8 cellular contexts compared by ENCODE assay signal in the genomic region with DNA sequence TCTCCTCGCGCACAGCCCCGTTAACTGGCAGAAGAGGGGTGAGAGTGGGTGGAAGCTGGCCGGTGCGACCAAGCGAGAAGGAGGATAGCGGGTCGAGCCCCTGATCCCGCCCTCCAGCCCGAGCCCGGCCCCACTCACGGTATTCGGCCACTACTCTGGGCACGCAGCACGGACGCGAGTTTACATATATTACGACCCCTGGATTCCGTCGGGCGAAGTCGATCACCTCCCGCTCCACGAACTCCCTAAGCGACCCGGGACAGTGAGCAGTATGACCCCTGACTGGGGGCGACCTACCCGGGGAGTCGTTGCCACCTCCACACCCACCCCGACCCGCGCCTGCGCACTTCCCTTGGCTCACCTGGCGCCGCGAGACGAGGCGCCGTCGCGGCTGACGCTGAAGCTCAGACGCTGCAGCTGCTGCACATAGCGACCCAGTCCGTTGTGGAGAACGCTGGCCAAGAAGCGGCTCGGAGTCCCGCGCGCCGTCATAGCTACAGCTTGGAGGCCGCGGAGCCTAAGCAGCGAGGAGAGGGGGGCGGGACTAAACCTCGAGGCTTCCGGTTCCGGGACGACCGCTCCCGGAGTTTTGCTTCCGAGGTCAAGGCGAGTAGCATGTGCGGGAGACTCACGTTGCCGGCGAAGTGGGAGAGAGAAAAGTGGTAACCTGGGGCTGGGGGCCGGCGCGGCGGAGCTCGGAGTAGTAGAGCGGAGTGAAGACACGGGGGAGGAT. TPM values are rescaled to one million over a fixed set of nuclear protein-coding genes. Genes with fewer than 3 reads are reported as not detected.
DNase-seq lines count a peak whose midpoint lies in the region; ATAC-seq and TF ChIP-seq lines count a peak whose summit lies in the region.

Gene MRPL43, minus strand, starts transcription at position 546 of the 733 bp plus-strand sequence. Its CDS starts 54 bp downstream, at position 492.
Gene TWNK, plus strand, starts transcription at position 592 of the 733 bp plus-strand sequence. CDS start 668 bp downstream, outside the sequence.

- H3K4me3 ChIP-seq in BJ (ENCODE audit: low read depth, low read length) (peak within 1 kb of the TSS; percentile 95), dorsolateral prefrontal cortex (peak within 1 kb of the TSS; percentile 69 to 99 (median 89)), lower leg skin (ENCODE audit: low read depth, poor library complexity, severe bottlenecking) (peak within 1 kb of the TSS; percentile 76)

- H3K27ac Mint-ChIP-seq in activated CD4-positive, alpha-beta memory T cell treated with anti-CD3 and anti-CD28 coated beads for 36 hours = peak within 1 kb of the TSS; percentile 76

- no peaks in the 10 kb centered on the region for H3K27me3 Mint-ChIP-seq in activated CD4-positive, alpha-beta memory T cell treated with anti-CD3 and anti-CD28 coated beads for 36 hours

- H3K9me3 Mint-ChIP-seq in activated CD4-positive, alpha-beta memory T cell treated with anti-CD3 and anti-CD28 coated beads for 36 hours = no peaks in the 10 kb centered on the region

- no peak for TF ChIP-seq POLR2A in lower leg skin (IDR thresholded peaks at IDR 0.05)

- ATAC-seq in GM19043 (IDR thresholded peaks at IDR 0.05; ENCODE audit: low read depth, unreplicated experiment) = peak; percentile 93
- peak; percentile 87 for ATAC-seq in HG03354 (IDR thresholded peaks at IDR 0.05; ENCODE audit: poor library complexity, severe bottlenecking, unreplicated experiment)

- TF ChIP-seq CTCF in BJ (IDR thresholded peaks at IDR 0.05; ENCODE audit: insufficient read depth, low read depth, low read length) = no peak
- peak in 20 of 56 donors; percentile 4 to 45 (median 22) for TF ChIP-seq CTCF in dorsolateral prefrontal cortex (IDR thresholded peaks at IDR 0.05 in 54 of 56, conservative IDR thresholded peaks at IDR 0.05 in 2 of 56; ENCODE audit: low read depth in 1 of 56, partially characterized antibody in 56 of 56)
- no peak for TF ChIP-seq CTCF in lower leg skin (IDR thresholded peaks at IDR 0.05)

- intact Hi-C loops in activated CD4-positive, alpha-beta memory T cell treated with anti-CD3 and anti-CD28 coated beads for 36 hours (cut with micrococcal nuclease) = loop anchor here (1.0 kb wide), 1 partner anchor 10 kb away; no protein-coding TSS in a partner anchor
- intact Hi-C loops in dorsolateral prefrontal cortex (cut with DNase I) = loop anchor here in 1 of 2 donors (5.0 kb wide), 1 partner anchor 75 kb away; the partner anchor contains the start of gene SLF2
- intact Hi-C loops in lower leg skin (cut with DNase I; ENCODE audit: low total_unique reads) = no loop called here

- H3K27ac ChIP-seq in dorsolateral prefrontal cortex = peak within 1 kb of the TSS in 55 of 59 donors; percentile 26 to 96 (median 81)

- H3K4me1 Mint-ChIP-seq in activated CD4-positive, alpha-beta memory T cell treated with anti-CD3 and anti-CD28 coated beads for 36 hours (ENCODE audit: low read depth) = peaks cover 46% of the 10 kb centered on the region

- no peak for DNase-seq in BJ (ENCODE audit: low read depth)
- peak; percentile 37 for DNase-seq in NCI-H774 (lab: John Stamatoyannopoulos, UW)
- DNase-seq in activated CD4-positive, alpha-beta memory T cell treated with anti-CD3 and anti-CD28 coated beads for 36 hours = peak; percentile 92
- peak; percentile 87 to 95 (median 92) for DNase-seq in dorsolateral prefrontal cortex
- DNase-seq in lower leg skin (ENCODE audit: low spot score in 2 of 2) = peak; percentile 77 to 96
- peak; percentile 90 for DNase-seq in stimulated activated CD4-positive, alpha-beta T cell treated with anti-CD3 and anti-CD28 coated beads, Interleukin-4, amount 100 ng/mL, for 24 hours

- POLR2A ChIA-PET in BJ (lab: Charles Lee) = no interaction called here
- POLR2A ChIA-PET in activated CD4-positive, alpha-beta memory T cell treated with anti-CD3 and anti-CD28 coated beads for 36 hours (lab: Charles Lee) = interaction anchor here (0.6 to 1.3 kb wide), 3 partner anchors 28 to 1014 kb away, joined by 3 read pairs; no protein-coding TSS in a partner anchor

- H3K36me3 ChIP-seq in BJ (ENCODE audit: control insufficient read depth, insufficient read depth, low read length) = peaks cover 17% of the 10 kb centered on the region

- H3K27me3 ChIP-seq in BJ (ENCODE audit: control insufficient read depth, insufficient read depth, low read length) (no peaks in the 10 kb centered on the region), dorsolateral prefrontal cortex (no peaks in the 10 kb centered on the region)

- H3K36me3 Mint-ChIP-seq in activated CD4-positive, alpha-beta memory T cell treated with anti-CD3 and anti-CD28 coated beads for 36 hours = peaks cover 33% of the 10 kb centered on the region

- CTCF ChIA-PET in BJ (lab: Yijun Ruan, JAX) = interaction anchor here (0.8 to 21.8 kb wide), 4 partner anchors 10 to 424 kb away, joined by 3 to 479 read pairs (median 8); no protein-coding TSS in a partner anchor
- CTCF ChIA-PET in activated CD4-positive, alpha-beta memory T cell treated with anti-CD3 and anti-CD28 coated beads for 36 hours (lab: Charles Lee) = interaction anchor here (1.2 to 5.7 kb wide), 4 partner anchors 11 to 32 kb away, joined by 3 to 58 read pairs (median 8); partner anchors contain the start of gene LZTS2

- 1% methylated on average over 44 to 70 of the region's 75 CpGs for WGBS in lower leg skin, 2 donors

- H3K4me3 Mint-ChIP-seq in activated CD4-positive, alpha-beta memory T cell treated with anti-CD3 and anti-CD28 coated beads for 36 hours = peak within 1 kb of the TSS; percentile 92

RNA-seq across cellular contexts. Expression of gene MRPL43, which starts in this region (rescaled TPM):
- 77.3 and 123 TPM in 2 replicates for polyA plus RNA-seq in BJ (2011; rRNA removed)
- 18.6 and 22.8 TPM in 2 replicates for polyA minus RNA-seq in BJ (2011; rRNA and poly(A)+ RNA removed)
- total RNA-seq in activated CD4-positive, alpha-beta memory T cell treated with anti-CD3 and anti-CD28 coated beads for 36 hours = 10 to 100 TPM; 47.0 to 50.1 TPM
- total RNA-seq in dorsolateral prefrontal cortex = 10 to 100 TPM; 42.1 to 81.4 (median 59.6) TPM
- 100 to 1,000 TPM in 2 of 4 donors, 10 to 100 TPM in 2; 82.2 to 132 (median 100) TPM for total RNA-seq in lower leg skin

RNA-seq across cellular contexts. Expression of gene TWNK, which starts in this region (rescaled TPM):
- polyA plus RNA-seq in BJ (2011; rRNA removed) = 4.7 and 5.5 TPM in 2 replicates
- 4.6 and 5.9 TPM in 2 replicates for polyA minus RNA-seq in BJ (2011; rRNA and poly(A)+ RNA removed)
- total RNA-seq in activated CD4-positive, alpha-beta memory T cell treated with anti-CD3 and anti-CD28 coated beads for 36 hours = 10 to 100 TPM; 12.8 to 14.0 TPM
- total RNA-seq in dorsolateral prefrontal cortex (10 to 100 TPM in 1 of 120 experiments, 1 to 10 TPM in 119; 3.4 to 10.0 (median 5.4) TPM), lower leg skin (1 to 10 TPM; 4.2 to 9.2 (median 6.4) TPM)
